17 cellular contexts compared by ENCODE assay signal in genomic region chr5:35058395-35058794, GRCh38. TPM values are rescaled to one million over a fixed set of nuclear protein-coding genes. Genes with fewer than 3 reads are reported as not detected.
DNase-seq lines count a peak whose midpoint lies in the region; ATAC-seq and TF ChIP-seq lines count a peak whose summit lies in the region.
"Had no signal": no experiment of that assay in that cellular context is flagged by ENCODE, and none has a peak within 500 bp of the region (broad histone marks: within the 10 kb centered on the region; RNA-seq: fewer than 3 reads in every experiment).

No MANE protein-coding gene starts in this region.

- H3K36me3 Mint-ChIP-seq in H9 (ENCODE audit: insufficient read depth in 1 of 3, low read depth in 3 of 3) = no peaks in the 10 kb centered on the region
- H3K36me3 Mint-ChIP-seq: CD4-positive, CD25-positive, alpha-beta regulatory T cell had no signal

- no peaks in the 10 kb centered on the region for H3K23me2 ChIP-seq in H9 (ENCODE audit: insufficient read length, low read depth, low read length, poor library complexity, severe bottlenecking)

- H3K4ac ChIP-seq in H9 (ENCODE audit: low read depth, low read length) = no peak overlapping the region

- no peak overlapping the region for H3K23ac ChIP-seq in H9 (ENCODE audit: insufficient read length, low read depth, low read length)

- no peaks in the 10 kb centered on the region for H3K27me3 ChIP-seq in H9 (ENCODE audit: insufficient read depth, low read length)
- no peaks in the 10 kb centered on the region for H3K27me3 ChIP-seq in aorta (ENCODE audit: control insufficient read depth in 1 of 2, insufficient read depth in 2 of 2, low read length in 1 of 2)
- H3K27me3 ChIP-seq: tibial artery had no signal

- no CpG with 5 or more reads among the region's 2 CpGs for WGBS in H9 (ENCODE audit: extremely low coverage, insufficient read length, low lambda C conversion rate)
- WGBS in aorta, 2 donors = 72 to 76% methylated on average over 2 of the region's 2 CpGs

- H3K27ac ChIP-seq in H9 (ENCODE audit: insufficient read length, low read depth, low read length) = no peak overlapping the region
- H3K27ac ChIP-seq in aorta (ENCODE audit: low read depth in 1 of 2, low read length in 2 of 2) = no peak overlapping the region
- H3K27ac ChIP-seq: psoas muscle, tibial artery, VCaP had no signal

- no peak overlapping the region for H2BK15ac ChIP-seq in H9 (ENCODE audit: low read depth, low read length)

- no peak overlapping the region for H3K9ac ChIP-seq in H9 (ENCODE audit: extremely low read depth, insufficient read length, low read length)

- no peak overlapping the region for H3K4me3 Mint-ChIP-seq in H9
- H3K4me3 Mint-ChIP-seq: CD4-positive, CD25-positive, alpha-beta regulatory T cell had no signal

- H3K27ac Mint-ChIP-seq in H9 = no peak overlapping the region
- H3K27ac Mint-ChIP-seq: CD4-positive, CD25-positive, alpha-beta regulatory T cell had no signal

- H3K79me2 ChIP-seq in H9 (ENCODE audit: insufficient read depth, low read length) = no peaks in the 10 kb centered on the region

- H3K79me1 ChIP-seq in H9 (ENCODE audit: insufficient read depth, low read depth, low read length, poor library complexity, severe bottlenecking) = no peaks in the 10 kb centered on the region

- H3K9me3 Mint-ChIP-seq in H9 = no peaks in the 10 kb centered on the region
- H3K9me3 Mint-ChIP-seq: CD4-positive, CD25-positive, alpha-beta regulatory T cell had no signal

- no peak overlapping the region for H3K14ac ChIP-seq in H9 (ENCODE audit: insufficient read depth, low read length)

- no peak overlapping the region for H2BK120ac ChIP-seq in H9 (ENCODE audit: low read depth, low read length, poor library complexity, severe bottlenecking)

- no peak overlapping the region for H2BK5ac ChIP-seq in H9 (ENCODE audit: insufficient read length, low read length)

- H3K9me3 ChIP-seq in H9 (ENCODE audit: control insufficient read depth, low read depth, low read length) = no peaks in the 10 kb centered on the region
- H3K9me3 ChIP-seq in aorta (ENCODE audit: control insufficient read depth, low read length) = no peaks in the 10 kb centered on the region
- H3K9me3 ChIP-seq: psoas muscle, tibial artery had no signal

- peaks cover 3% of the 10 kb centered on the region; the same call in 1 of the 2 replicates for H3K4me1 ChIP-seq in H9 (ENCODE audit: insufficient read depth, low read length)
- H3K4me1 ChIP-seq in aorta (ENCODE audit: control insufficient read depth in 1 of 2, insufficient read depth in 2 of 2, low read length in 2 of 2) = no peaks in the 10 kb centered on the region
- H3K4me1 ChIP-seq: psoas muscle, tibial artery had no signal

- H3K36me3 ChIP-seq in aorta (ENCODE audit: control insufficient read depth in 1 of 2, insufficient read depth in 2 of 2, low read length in 1 of 2) = no peaks in the 10 kb centered on the region
- H3K36me3 ChIP-seq: tibial artery had no signal

- no peak overlapping the region for H3K4me3 ChIP-seq in aorta (ENCODE audit: low read length in 2 of 2)
- H3K4me3 ChIP-seq: lung, psoas muscle, tibial artery had no signal

- H4K91ac ChIP-seq in H9 (ENCODE audit: insufficient read length, low read depth, low read length) = no peak overlapping the region

- no peak overlapping the region for H4K8ac ChIP-seq in H9 (replicated peaks; ENCODE audit: insufficient read length, low read depth, low read length)

- TF ChIP-seq CTCF in H9 (conservative IDR thresholded peaks at IDR 0.05) = no peak

- intact Hi-C loops in aorta (cut with DNase I) = no loop called here

- H3K56ac ChIP-seq in H9 (ENCODE audit: insufficient read length, low read depth, low read length) = no peak overlapping the region

- no peak overlapping the region for H3K18ac ChIP-seq in H9 (ENCODE audit: insufficient read length, low read depth, low read length)

- no peak overlapping the region for H4K5ac ChIP-seq in H9 (ENCODE audit: insufficient read length, low read depth, low read length)

- DNase-seq in H9 (no peak), aorta (no peak), RKO (ENCODE audit: low spot score) (no peak), NCI-H69 (lab: John Stamatoyannopoulos, UW) (no peak)
- DNase-seq: CD4-positive, CD25-positive, alpha-beta regulatory T cell; NCI-H1694 treated with DMSO at 0.1 percent for 48 hours; psoas muscle; tibial artery had no signal

- no peak overlapping the region for H2AK5ac ChIP-seq in H9 (ENCODE audit: insufficient read length, low read length)

- no peak overlapping the region for H3K4me2 ChIP-seq in H9 (ENCODE audit: insufficient read depth, insufficient read length, low read length)

- H3K4me1 Mint-ChIP-seq in H9 = peaks cover 10 to 20% of the 10 kb centered on the region in 2 experiments

- ATAC-seq in GM18511 (IDR thresholded peaks at IDR 0.05; ENCODE audit: unreplicated experiment) = peak; percentile 93
- peak; percentile 90 for ATAC-seq in GM19452 (IDR thresholded peaks at IDR 0.05; ENCODE audit: unreplicated experiment)
- peak; percentile 70 for ATAC-seq in HG02870 (IDR thresholded peaks at IDR 0.05; ENCODE audit: unreplicated experiment)
- ATAC-seq in HG03558 (IDR thresholded peaks at IDR 0.05; ENCODE audit: extremely low read depth, unreplicated experiment) = peak; percentile 92
- no peak for ATAC-seq in aorta (ENCODE audit: low FRiP score)
- ATAC-seq: Panc1, psoas muscle had no signal

- H3K27me3 Mint-ChIP-seq in H9 (ENCODE audit: low read depth) = no peaks in the 10 kb centered on the region

- no peak overlapping the region for H2BK20ac ChIP-seq in H9 (ENCODE audit: low read depth, low read length, poor library complexity, severe bottlenecking)

- H2AFZ ChIP-seq in H9 (ENCODE audit: low read length) = no peak overlapping the region

- no peaks in the 10 kb centered on the region for H4K20me1 ChIP-seq in H9 (ENCODE audit: control insufficient read depth, insufficient read depth, insufficient read length)

- no peak overlapping the region for H3T11ph ChIP-seq in H9 (ENCODE audit: low read length)

- no peak overlapping the region for H2BK12ac ChIP-seq in H9 (ENCODE audit: insufficient read length, low read depth, low read length)

RNA-seq across cellular contexts. Expression of gene AGXT2, which starts 10.6 kb away (rescaled TPM):
- total RNA-seq in H9 (2021) = not detected in 2 replicates
- not detected for total RNA-seq in aorta
- polyA plus RNA-seq in aorta = not detected
- total RNA-seq: CD4-positive, CD25-positive, alpha-beta regulatory T cell; dermis microvascular lymphatic vessel endothelial cell; glomerular endothelial cell; lung; psoas muscle had no signal
- polyA plus RNA-seq: CD4-positive, CD25-positive, alpha-beta regulatory T cell; lung; psoas muscle had no signal
